24 cellular contexts compared by ENCODE assay signal in genomic region chr20:18837710-18838109, GRCh38. TPM values are rescaled to one million over a fixed set of nuclear protein-coding genes. Genes with fewer than 3 reads are reported as not detected.
"Had no signal": no experiment of that assay in that cellular context is flagged by ENCODE, and none has a peak within 500 bp of the region (broad histone marks: within the 10 kb centered on the region; RNA-seq: fewer than 3 reads in every experiment).

No MANE protein-coding gene starts in this region.

- H3K9me3 ChIP-seq: esophagus muscularis mucosa, gastrocnemius medialis had no signal

- H3K27me3 ChIP-seq: esophagus muscularis mucosa, gastrocnemius medialis had no signal

- ATAC-seq: effector memory CD8-positive, alpha-beta T cell; gastrocnemius medialis; heart right ventricle; left cardiac atrium; natural killer cell; right cardiac atrium; stimulated activated effector memory CD8-positive, alpha-beta T cell treated with anti-CD3 and anti-CD28 coated beads, Interleukin-12 subunit alpha, Interleukin-12 subunit beta, amount 100 ng/mL, for 72 hours had no signal

- H3K4me3 ChIP-seq: esophagus muscularis mucosa, gastrocnemius medialis, heart right ventricle had no signal

- H3K27ac ChIP-seq: epithelial cell of prostate, esophagus muscularis mucosa, gastrocnemius medialis, heart right ventricle had no signal

- DNase-seq: effector memory CD8-positive, alpha-beta T cell; gastrocnemius medialis; heart right ventricle; immature natural killer cell; kidney; left cardiac atrium; mammary epithelial cell; natural killer cell; right cardiac atrium; stimulated activated CD4-positive, alpha-beta T cell treated with anti-CD3 and anti-CD28 coated beads, Interleukin-4, amount 100 ng/mL, for 1 hour; stimulated activated CD8-positive, alpha-beta memory T cell treated with anti-CD3 and anti-CD28 coated beads, Interleukin-4, amount 100 ng/mL, for 48 hours had no signal

- H3K36me3 ChIP-seq: esophagus muscularis mucosa, gastrocnemius medialis, heart right ventricle had no signal

- H3K4me1 ChIP-seq: gastrocnemius medialis, heart right ventricle had no signal

RNA-seq across cellular contexts. Expression of gene SCP2D1, which starts 24.1 kb away (rescaled TPM):
- total RNA-seq: esophagus muscularis mucosa, fibroblast of villous mesenchyme, gastrocnemius medialis, kidney, left cardiac atrium, lower leg skin, mammary epithelial cell, mesenteric fat pad, mononuclear cell, natural killer cell, neural crest cell, osteocyte, posterior vena cava, right cardiac atrium, subcutaneous adipose tissue, urinary bladder had no signal
- polyA plus RNA-seq: heart right ventricle, immature natural killer cell, mammary epithelial cell, right cardiac atrium, thymus, urinary bladder had no signal
